In the genomic region with DNA sequence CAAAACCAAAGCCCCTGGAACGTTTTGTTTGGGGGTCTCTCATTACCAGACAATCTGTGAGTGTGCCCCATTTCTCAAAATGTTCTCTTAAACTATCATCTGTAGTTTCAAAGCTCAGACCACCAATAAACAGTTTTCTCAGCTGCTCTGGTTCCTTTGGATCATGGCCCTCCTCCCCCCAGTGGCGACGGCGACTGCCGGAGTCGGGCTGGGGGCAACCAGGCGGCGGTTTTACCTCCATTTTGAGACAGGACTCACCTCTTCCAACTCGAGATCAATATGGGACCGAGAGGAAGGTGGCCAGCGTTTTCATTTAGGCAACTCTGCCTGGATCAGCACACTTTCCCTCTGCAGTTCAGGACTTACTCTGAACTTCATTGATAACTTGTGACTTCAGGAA, we compare ENCODE assay signal across 37 cellular contexts.
"Had no signal": no experiment of that assay in that cellular context is flagged by ENCODE, and none has a peak within 500 bp of the region (broad histone marks: within the 10 kb centered on the region; RNA-seq: fewer than 3 reads in every experiment).

No MANE protein-coding gene starts in this region.

- H3K4me1 ChIP-seq: body of pancreas, breast epithelium had no signal

- H3K27ac ChIP-seq: body of pancreas, brain microvascular endothelial cell, breast epithelium, cardiac muscle cell had no signal

- H3K27me3 ChIP-seq: ascending aorta, body of pancreas, brain microvascular endothelial cell, breast epithelium, cardiac muscle cell had no signal

- H3K27me3 Mint-ChIP-seq: activated naive CD4-positive, alpha-beta T cell treated with anti-CD3 and anti-CD28 coated beads, Interleukin-2, amount 50 U/mL, for 24 hours; activated naive CD8-positive, alpha-beta T cell; activated naive CD8-positive, alpha-beta T cell treated with anti-CD3 and anti-CD28 coated beads for 36 hours; activated naive CD8-positive, alpha-beta T cell treated with anti-CD3 and anti-CD28 coated beads, Interleukin-2, amount 10 ng/mL, durations not matched to agents 7 days and 5 days; activated naive CD8-positive, alpha-beta T cell treated with anti-CD3 and anti-CD28 coated beads, Interleukin-2, amount 50 U/mL, for 24 hours; activated T-cell treated with anti-CD3 and anti-CD28 coated beads, Interleukin-2, amount 50 U/mL, for 24 hours; activated T-helper 17 cell treated with anti-CD3 and anti-CD28 coated beads, Interleukin-2, amount 50 U/mL, for 72 hours had no signal

- H3K27ac Mint-ChIP-seq: activated naive CD4-positive, alpha-beta T cell treated with anti-CD3 and anti-CD28 coated beads for 36 hours; activated naive CD4-positive, alpha-beta T cell treated with anti-CD3 and anti-CD28 coated beads, Interleukin-2, amount 10 ng/mL, durations not matched to agents 7 days and 5 days; activated naive CD4-positive, alpha-beta T cell treated with anti-CD3 and anti-CD28 coated beads, Interleukin-2, amount 50 U/mL, for 24 hours; activated naive CD4-positive, alpha-beta T cell treated with anti-CD3 and anti-CD28 coated beads, Interleukin-2, amount 50 U/mL, for 72 hours; activated naive CD8-positive, alpha-beta T cell; activated naive CD8-positive, alpha-beta T cell treated with anti-CD3 and anti-CD28 coated beads for 36 hours; activated naive CD8-positive, alpha-beta T cell treated with anti-CD3 and anti-CD28 coated beads, Interleukin-2, amount 50 U/mL, for 24 hours; activated T-cell treated with anti-CD3 and anti-CD28 coated beads, Interleukin-2, amount 50 U/mL, for 24 hours; activated T-cell treated with anti-CD3 and anti-CD28 coated beads, Interleukin-2, amount 50 U/mL, for 72 hours; activated T-helper 1 cell treated with anti-CD3 and anti-CD28 coated beads, Interleukin-12 subunit alpha, Interleukin-12 subunit beta, Interleukin-2, Interleukin-4 antibody, amounts not matched to agents 30 ng/mL and 10 ng/mL and 1 ng/mL, durations not matched to agents 14 hours and 24 hours and 36 hours; activated T-helper 17 cell treated with anti-CD3 and anti-CD28 coated beads, Interleukin-2, amount 50 U/mL, for 72 hours; activated T-helper 2 cell treated with anti-CD3 and anti-CD28 coated beads, Interferon-gamma antibody, Interleukin-2, Interleukin-4, amounts not matched to agents 10 μg/mL and 5 μg/mL and 100 μg/mL, durations not matched to agents 14 hours and 24 hours and 36 hours; brain had no signal

- H3K4me3 Mint-ChIP-seq: activated naive CD4-positive, alpha-beta T cell treated with anti-CD3 and anti-CD28 coated beads for 36 hours; activated naive CD4-positive, alpha-beta T cell treated with anti-CD3 and anti-CD28 coated beads, Interleukin-2, amount 10 ng/mL, durations not matched to agents 7 days and 5 days; activated naive CD4-positive, alpha-beta T cell treated with anti-CD3 and anti-CD28 coated beads, Interleukin-2, amount 50 U/mL, for 24 hours; activated naive CD8-positive, alpha-beta T cell; activated naive CD8-positive, alpha-beta T cell treated with anti-CD3 and anti-CD28 coated beads for 36 hours; activated naive CD8-positive, alpha-beta T cell treated with anti-CD3 and anti-CD28 coated beads, Interleukin-2, amount 10 ng/mL, durations not matched to agents 7 days and 5 days; activated naive CD8-positive, alpha-beta T cell treated with anti-CD3 and anti-CD28 coated beads, Interleukin-2, amount 50 U/mL, for 24 hours; activated T-cell treated with anti-CD3 and anti-CD28 coated beads, Interleukin-2, amount 50 U/mL, for 24 hours; activated T-cell treated with anti-CD3 and anti-CD28 coated beads, Interleukin-2, amount 50 U/mL, for 4 hours; activated T-cell treated with anti-CD3 and anti-CD28 coated beads, Interleukin-2, amount 50 U/mL, for 72 hours; activated T-helper 1 cell treated with anti-CD3 and anti-CD28 coated beads, Interleukin-12 subunit alpha, Interleukin-12 subunit beta, Interleukin-2, Interleukin-4 antibody, amounts not matched to agents 30 ng/mL and 10 ng/mL and 1 ng/mL, durations not matched to agents 14 hours and 24 hours and 36 hours; activated T-helper 17 cell treated with anti-CD3 and anti-CD28 coated beads, Interleukin-2, amount 50 U/mL, for 72 hours; brain; central memory CD8-positive, alpha-beta T cell had no signal

- H3K9me3 Mint-ChIP-seq: activated naive CD4-positive, alpha-beta T cell treated with anti-CD3 and anti-CD28 coated beads for 36 hours; activated naive CD4-positive, alpha-beta T cell treated with anti-CD3 and anti-CD28 coated beads, Interleukin-2, amount 10 ng/mL, durations not matched to agents 7 days and 5 days; activated naive CD4-positive, alpha-beta T cell treated with anti-CD3 and anti-CD28 coated beads, Interleukin-2, amount 50 U/mL, for 24 hours; activated naive CD4-positive, alpha-beta T cell treated with anti-CD3 and anti-CD28 coated beads, Interleukin-2, amount 50 U/mL, for 72 hours; activated naive CD8-positive, alpha-beta T cell treated with anti-CD3 and anti-CD28 coated beads for 36 hours; activated naive CD8-positive, alpha-beta T cell treated with anti-CD3 and anti-CD28 coated beads, Interleukin-2, amount 10 ng/mL, durations not matched to agents 7 days and 5 days; activated naive CD8-positive, alpha-beta T cell treated with anti-CD3 and anti-CD28 coated beads, Interleukin-2, amount 50 U/mL, for 24 hours; activated T-cell treated with anti-CD3 and anti-CD28 coated beads, Interleukin-2, amount 50 U/mL, for 24 hours; activated T-cell treated with anti-CD3 and anti-CD28 coated beads, Interleukin-2, amount 50 U/mL, for 4 hours; activated T-cell treated with anti-CD3 and anti-CD28 coated beads, Interleukin-2, amount 50 U/mL, for 72 hours; activated T-helper 1 cell treated with anti-CD3 and anti-CD28 coated beads, Interleukin-12 subunit alpha, Interleukin-12 subunit beta, Interleukin-2, Interleukin-4 antibody, amounts not matched to agents 30 ng/mL and 10 ng/mL and 1 ng/mL, durations not matched to agents 14 hours and 24 hours and 36 hours; activated T-helper 17 cell treated with anti-CD3 and anti-CD28 coated beads, Interleukin-2, amount 50 U/mL, for 72 hours; activated T-helper 2 cell treated with anti-CD3 and anti-CD28 coated beads, Interferon-gamma antibody, Interleukin-2, Interleukin-4, amounts not matched to agents 10 μg/mL and 5 μg/mL and 100 μg/mL, durations not matched to agents 14 hours and 24 hours and 36 hours; brain; central memory CD8-positive, alpha-beta T cell had no signal

- H3K36me3 ChIP-seq: ascending aorta, brain microvascular endothelial cell, breast epithelium, cardiac muscle cell had no signal

- H3K4me1 Mint-ChIP-seq: activated naive CD4-positive, alpha-beta T cell treated with anti-CD3 and anti-CD28 coated beads, Interleukin-2, amount 10 ng/mL, durations not matched to agents 7 days and 5 days; activated naive CD4-positive, alpha-beta T cell treated with anti-CD3 and anti-CD28 coated beads, Interleukin-2, amount 50 U/mL, for 24 hours; activated naive CD8-positive, alpha-beta T cell treated with anti-CD3 and anti-CD28 coated beads for 36 hours; activated T-helper 17 cell treated with anti-CD3 and anti-CD28 coated beads, Interleukin-2, amount 50 U/mL, for 72 hours; central memory CD8-positive, alpha-beta T cell had no signal

- H3K9me3 ChIP-seq: ascending aorta, body of pancreas, breast epithelium had no signal

- DNase-seq: activated effector memory CD4-positive, alpha-beta T cell treated with anti-CD3 and anti-CD28 coated beads, Interleukin-2, amount 50 U/mL, for 16 hours; activated effector memory CD4-positive, alpha-beta T cell treated with Interleukin-2 at 50 U/mL for 16 hours; activated gamma-delta T cell; activated gamma-delta T cell treated with Interleukin-2 at 50 U/mL for 16 hours; activated naive CD4-positive, alpha-beta T cell; activated naive CD4-positive, alpha-beta T cell treated with anti-CD3 and anti-CD28 coated beads for 36 hours; activated naive CD4-positive, alpha-beta T cell treated with anti-CD3 and anti-CD28 coated beads, Interleukin-2, amount 10 ng/mL, durations not matched to agents 7 days and 5 days; activated naive CD4-positive, alpha-beta T cell treated with anti-CD3 and anti-CD28 coated beads, Interleukin-2, amount 50 U/mL, for 16 hours; activated naive CD4-positive, alpha-beta T cell treated with Interleukin-2 at 50 U/mL for 16 hours; activated naive CD8-positive, alpha-beta T cell treated with anti-CD3 and anti-CD28 coated beads for 36 hours; activated naive CD8-positive, alpha-beta T cell treated with anti-CD3 and anti-CD28 coated beads, Interleukin-2, amount 10 ng/mL, durations not matched to agents 7 days and 5 days; activated naive CD8-positive, alpha-beta T cell treated with anti-CD3 and anti-CD28 coated beads, Interleukin-2, amount 50 U/mL, for 24 hours; activated T-cell treated with anti-CD3 and anti-CD28 coated beads, Interleukin-2, amount 50 U/mL, for 1 hour; activated T-cell treated with anti-CD3 and anti-CD28 coated beads, Interleukin-2, amount 50 U/mL, for 24 hours; activated T-cell treated with anti-CD3 and anti-CD28 coated beads, Interleukin-2, amount 50 U/mL, for 4 hours; activated T-cell treated with anti-CD3 and anti-CD28 coated beads, Interleukin-2, amount 50 U/mL, for 48 hours; activated T-cell treated with anti-CD3 and anti-CD28 coated beads, Interleukin-2, amount 50 U/mL, for 72 hours; amniotic stem cell; amygdala; anterior cingulate cortex; aorta; body of pancreas; brain microvascular endothelial cell; caudate nucleus; central memory CD4-positive, alpha-beta T cell; cerebellar nuclear complex had no signal

- H3K36me3 Mint-ChIP-seq: activated naive CD4-positive, alpha-beta T cell treated with anti-CD3 and anti-CD28 coated beads, Interleukin-2, amount 10 ng/mL, durations not matched to agents 7 days and 5 days; activated naive CD4-positive, alpha-beta T cell treated with anti-CD3 and anti-CD28 coated beads, Interleukin-2, amount 50 U/mL, for 24 hours; activated naive CD4-positive, alpha-beta T cell treated with anti-CD3 and anti-CD28 coated beads, Interleukin-2, amount 50 U/mL, for 72 hours; activated naive CD8-positive, alpha-beta T cell; activated naive CD8-positive, alpha-beta T cell treated with anti-CD3 and anti-CD28 coated beads for 36 hours; activated naive CD8-positive, alpha-beta T cell treated with anti-CD3 and anti-CD28 coated beads, Interleukin-2, amount 10 ng/mL, durations not matched to agents 7 days and 5 days; brain had no signal

- H3K4me3 ChIP-seq: ascending aorta, body of pancreas, breast epithelium, cardiac muscle cell had no signal
